ENCODE assay signal across 8 cellular contexts in genomic region chr12:8698132-8698829, GRCh38. TPM values are rescaled to one million over a fixed set of nuclear protein-coding genes. Genes with fewer than 3 reads are reported as not detected.
A peak's percentile ranks its signal among the peaks of the same experiment; 100 is the strongest.
DNase-seq lines count a peak whose midpoint lies in the region; ATAC-seq, FAIRE-seq and TF ChIP-seq lines count a peak whose summit lies in the region.

No MANE protein-coding gene starts in this region.

- 0 to 1% (median 0%) methylated on average over 59 to 85 of the region's 85 CpGs for WGBS in small intestine, 3 donors

- DNase-seq in T-helper 17 cell = peak; percentile 22 to 34 (median 32)
- DNase-seq in astrocyte of the hippocampus (ENCODE audit: low read depth, low spot score) = peak; percentile 73
- peak; percentile 20 for DNase-seq in small intestine
- DNase-seq in amniotic stem cell (lab: John Stamatoyannopoulos, UW) = no peak

- H3K27ac ChIP-seq in 22Rv1 (peak overlapping the region; percentile 66), small intestine (ENCODE audit: low read depth in 1 of 2, low read length in 1 of 2) (peak overlapping the region; percentile 91 to 94)

- ATAC-seq in GM18907 (IDR thresholded peaks at IDR 0.05; ENCODE audit: unreplicated experiment) = peak; percentile 45
- ATAC-seq in HG03354 (IDR thresholded peaks at IDR 0.05; ENCODE audit: poor library complexity, severe bottlenecking, unreplicated experiment) = peak; percentile 36
- ATAC-seq in T-helper 17 cell = peak; percentile 57

- H3K4me3 ChIP-seq in iPS-18c (ENCODE audit: insufficient read depth, low read depth, low read length) = peak overlapping the region; percentile 93
- peak overlapping the region; percentile 76 to 99 for H3K4me3 ChIP-seq in small intestine (ENCODE audit: low read depth in 1 of 2, low read length in 2 of 2)

- H3K4me1 Mint-ChIP-seq in T-helper 17 cell = peaks cover 18% of the 10 kb centered on the region

- no peaks in the 10 kb centered on the region for H3K27me3 Mint-ChIP-seq in T-helper 17 cell

- H3K36me3 Mint-ChIP-seq in T-helper 17 cell (ENCODE audit: low read depth) = peaks cover 8% of the 10 kb centered on the region

- FAIRE-seq in small intestine (lab: Jason Lieb, UNC) = no peak

- TF ChIP-seq CTCF in 22Rv1 (IDR thresholded peaks at IDR 0.05) = no peak

- no peaks in the 10 kb centered on the region for H3K4me1 ChIP-seq in small intestine (ENCODE audit: control insufficient read depth in 2 of 2, insufficient read depth in 1 of 2, low read depth in 1 of 2, low read length in 1 of 2)

- peak overlapping the region; percentile 93 for H3K4me3 Mint-ChIP-seq in T-helper 17 cell

- no peaks in the 10 kb centered on the region for H3K36me3 ChIP-seq in small intestine (ENCODE audit: control insufficient read depth in 2 of 2, insufficient read depth in 2 of 2, low read length in 2 of 2)

- no peaks in the 10 kb centered on the region for H3K9me3 ChIP-seq in T-helper 17 cell (ENCODE audit: control insufficient read depth, low read length, poor library complexity, severe bottlenecking)
- no peaks in the 10 kb centered on the region for H3K9me3 ChIP-seq in iPS-18c (ENCODE audit: control insufficient read depth, insufficient read depth, low read length)
- H3K9me3 ChIP-seq in small intestine (ENCODE audit: control insufficient read depth, low read depth) = no peaks in the 10 kb centered on the region

- H3K27me3 ChIP-seq in small intestine (ENCODE audit: control insufficient read depth in 2 of 2, insufficient read depth in 2 of 2, low read length in 2 of 2) = no peaks in the 10 kb centered on the region

- peak overlapping the region; percentile 75 for H3K27ac Mint-ChIP-seq in T-helper 17 cell

RNA-seq across cellular contexts. Expression of gene RIMKLB, which starts 0.5 kb away (rescaled TPM):
- 10 to 100 TPM; 15.1 to 15.2 TPM for total RNA-seq in T-helper 17 cell
- 10 to 100 TPM in 2 of 3 donors, 1 to 10 TPM in 1; 9.5 to 42.7 (median 19.5) TPM for polyA plus RNA-seq in small intestine

RNA-seq across cellular contexts. Expression of gene MFAP5, which starts 35.7 kb away (rescaled TPM):
- total RNA-seq in T-helper 17 cell = not detected
- 10 to 100 TPM in 1 of 3 donors, 1 to 10 TPM in 1, not detected in 1; 1.4 to 48.2 TPM for polyA plus RNA-seq in small intestine
